1 cellular context compared by ENCODE assay signal in genomic region chr11:65113839-65114238, GRCh38.
TF ChIP-seq lines count a peak whose summit lies in the region.

No MANE protein-coding gene starts in this region.

TF ChIP-seq in GM23338, 12 proteins besides CTCF, POLR2A, EP300 and RAD21 (continued from another document):
- TF ChIP-seq ZNF462 (CRISPR knock-in tag; IDR thresholded peaks at IDR 0.05) (no peak), CREB1 (CRISPR knock-in tag; IDR thresholded peaks at IDR 0.05; ENCODE audit: low read depth) (no peak), ETS1 (IDR thresholded peaks at IDR 0.05) (no peak), NANOG (IDR thresholded peaks at IDR 0.05; ENCODE audit: borderline replicate concordance) (no peak)
- TF ChIP-seq, protein P1, sequence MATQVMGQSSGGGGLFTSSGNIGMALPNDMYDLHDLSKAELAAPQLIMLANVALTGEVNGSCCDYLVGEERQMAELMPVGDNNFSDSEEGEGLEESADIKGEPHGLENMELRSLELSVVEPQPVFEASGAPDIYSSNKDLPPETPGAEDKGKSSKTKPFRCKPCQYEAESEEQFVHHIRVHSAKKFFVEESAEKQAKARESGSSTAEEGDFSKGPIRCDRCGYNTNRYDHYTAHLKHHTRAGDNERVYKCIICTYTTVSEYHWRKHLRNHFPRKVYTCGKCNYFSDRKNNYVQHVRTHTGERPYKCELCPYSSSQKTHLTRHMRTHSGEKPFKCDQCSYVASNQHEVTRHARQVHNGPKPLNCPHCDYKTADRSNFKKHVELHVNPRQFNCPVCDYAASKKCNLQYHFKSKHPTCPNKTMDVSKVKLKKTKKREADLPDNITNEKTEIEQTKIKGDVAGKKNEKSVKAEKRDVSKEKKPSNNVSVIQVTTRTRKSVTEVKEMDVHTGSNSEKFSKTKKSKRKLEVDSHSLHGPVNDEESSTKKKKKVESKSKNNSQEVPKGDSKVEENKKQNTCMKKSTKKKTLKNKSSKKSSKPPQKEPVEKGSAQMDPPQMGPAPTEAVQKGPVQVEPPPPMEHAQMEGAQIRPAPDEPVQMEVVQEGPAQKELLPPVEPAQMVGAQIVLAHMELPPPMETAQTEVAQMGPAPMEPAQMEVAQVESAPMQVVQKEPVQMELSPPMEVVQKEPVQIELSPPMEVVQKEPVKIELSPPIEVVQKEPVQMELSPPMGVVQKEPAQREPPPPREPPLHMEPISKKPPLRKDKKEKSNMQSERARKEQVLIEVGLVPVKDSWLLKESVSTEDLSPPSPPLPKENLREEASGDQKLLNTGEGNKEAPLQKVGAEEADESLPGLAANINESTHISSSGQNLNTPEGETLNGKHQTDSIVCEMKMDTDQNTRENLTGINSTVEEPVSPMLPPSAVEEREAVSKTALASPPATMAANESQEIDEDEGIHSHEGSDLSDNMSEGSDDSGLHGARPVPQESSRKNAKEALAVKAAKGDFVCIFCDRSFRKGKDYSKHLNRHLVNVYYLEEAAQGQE (IDR thresholded peaks at IDR 0.05; ENCODE audit: unreplicated experiment) = no peak
